Comparison of ENCODE assay signal across 1 cellular context in the genomic region with DNA sequence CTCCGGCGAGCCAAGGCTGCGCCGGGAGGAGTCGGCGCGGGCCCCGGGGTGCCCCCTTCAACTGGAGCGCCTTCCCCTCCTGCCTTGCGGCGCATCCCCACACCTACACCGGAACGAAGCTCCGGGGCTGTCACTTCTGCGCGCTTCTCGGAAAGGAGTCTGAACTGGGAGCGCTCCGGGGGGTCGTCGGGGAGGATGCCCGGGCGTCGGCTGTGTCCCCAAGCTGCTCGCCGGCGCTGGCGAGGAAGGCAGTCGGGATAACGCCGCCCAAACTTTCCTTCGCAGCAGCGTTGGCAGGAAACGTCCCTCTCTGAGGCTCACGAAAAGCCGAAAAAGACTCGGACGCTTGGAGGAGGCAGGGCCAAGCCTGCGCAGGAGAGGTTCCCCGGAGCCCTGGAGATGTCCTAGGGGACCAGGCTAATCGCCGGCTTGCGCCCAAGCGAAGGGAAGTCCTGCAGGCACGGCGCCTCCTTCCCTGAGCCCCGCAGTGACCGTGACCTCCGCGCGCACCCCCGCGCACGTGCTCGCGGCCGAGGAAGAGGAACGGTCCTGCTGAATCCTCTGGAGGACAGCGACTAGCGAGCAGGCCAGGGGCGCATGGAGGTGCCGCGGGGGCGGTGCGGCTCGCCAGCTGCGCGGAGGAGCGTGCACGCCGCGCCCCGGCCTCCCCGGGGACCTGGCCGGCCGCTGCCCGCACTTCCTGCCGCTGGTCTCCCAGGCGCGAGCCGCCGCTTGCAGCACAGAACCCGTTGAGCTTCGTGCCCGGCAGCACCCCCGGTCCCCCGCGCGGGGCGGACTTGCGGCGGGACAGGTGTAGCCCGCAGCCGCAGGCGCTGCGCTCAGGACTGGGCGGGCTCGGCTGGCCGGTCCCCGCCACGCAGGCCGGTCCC.
TF ChIP-seq lines count a peak whose summit lies in the region.

SH3RF3 (plus strand) TSS at position 740 of the 890 bp plus-strand sequence.

TF ChIP-seq in HEK293, 187 proteins besides CTCF, POLR2A, EP300 and RAD21 (continued from another document):
- TF ChIP-seq ZNF580 (tag by site-specific recombination; IDR thresholded peaks at IDR 0.05), result no peak
- no peak for TF ChIP-seq SP3 (tag by site-specific recombination; IDR thresholded peaks at IDR 0.05)
- TF ChIP-seq WT1 (tag by site-specific recombination; IDR thresholded peaks at IDR 0.05), result 0 out of 2 replicates have a peak, but pooled peaks have one; percentile 13
- no peak for TF ChIP-seq ZNF560 (tag by site-specific recombination; IDR thresholded peaks at IDR 0.05; ENCODE audit: borderline replicate concordance)
- TF ChIP-seq TCF7L2 (IDR thresholded peaks at IDR 0.05; ENCODE audit: borderline replicate concordance, low read depth, low read length), result no peak
- peak; percentile 67 for TF ChIP-seq ZBTB8A (tag by site-specific recombination; IDR thresholded peaks at IDR 0.05)
- TF ChIP-seq RBAK (tag by site-specific recombination; IDR thresholded peaks at IDR 0.05), result no peak
- no peak for TF ChIP-seq REPIN1 (tag by site-specific recombination; IDR thresholded peaks at IDR 0.05; ENCODE audit: low read depth)
- TF ChIP-seq ZNF501 (tag by site-specific recombination; IDR thresholded peaks at IDR 0.05), result no peak
- no peak for TF ChIP-seq SCRT1 (tag by site-specific recombination; IDR thresholded peaks at IDR 0.05; ENCODE audit: borderline replicate concordance)
- TF ChIP-seq GLIS1 (tag by site-specific recombination; IDR thresholded peaks at IDR 0.05), result peak; percentile 83
- TF ChIP-seq ZNF133 (tag by site-specific recombination; IDR thresholded peaks at IDR 0.05), result no peak
- TF ChIP-seq ELK4 (IDR thresholded peaks at IDR 0.05; ENCODE audit: borderline replicate concordance, low read depth, low read length), result no peak
- no peak for TF ChIP-seq ZNF311 (tag by site-specific recombination; IDR thresholded peaks at IDR 0.05; ENCODE audit: borderline replicate concordance)
- TF ChIP-seq ZBTB20 (tag by site-specific recombination; IDR thresholded peaks at IDR 0.05), result peak; percentile 59; the same call in 1 of the 2 replicates
- TF ChIP-seq ZSCAN18 (tag by site-specific recombination; IDR thresholded peaks at IDR 0.05), result no peak
- TF ChIP-seq ZNF426 (tag by site-specific recombination; IDR thresholded peaks at IDR 0.05), result no peak
- TF ChIP-seq ZNF558 (tag by site-specific recombination; IDR thresholded peaks at IDR 0.05), result no peak
- TF ChIP-seq ZSCAN30 (tag by site-specific recombination; IDR thresholded peaks at IDR 0.05), result no peak
- peak; percentile 89 for TF ChIP-seq ZNF777 (tag by site-specific recombination; IDR thresholded peaks at IDR 0.05; ENCODE audit: borderline replicate concordance)
- TF ChIP-seq EGR2 (tag by site-specific recombination; IDR thresholded peaks at IDR 0.05; ENCODE audit: low read depth), result no peak
- peak; percentile 79 for TF ChIP-seq ZNF423 (tag by site-specific recombination; IDR thresholded peaks at IDR 0.05)
- TF ChIP-seq ZIC2 (tag by site-specific recombination; IDR thresholded peaks at IDR 0.05), result peak; percentile 60
- TF ChIP-seq KLF1 (tag by site-specific recombination; IDR thresholded peaks at IDR 0.05), result no peak; the same call in 1 of the 2 replicates
- TF ChIP-seq ZNF391 (tag by site-specific recombination; IDR thresholded peaks at IDR 0.05; ENCODE audit: borderline replicate concordance, low read depth), result no peak
- TF ChIP-seq ZNF654 (tag by site-specific recombination; IDR thresholded peaks at IDR 0.05; ENCODE audit: low read depth), result no peak
- TF ChIP-seq, protein P1, sequence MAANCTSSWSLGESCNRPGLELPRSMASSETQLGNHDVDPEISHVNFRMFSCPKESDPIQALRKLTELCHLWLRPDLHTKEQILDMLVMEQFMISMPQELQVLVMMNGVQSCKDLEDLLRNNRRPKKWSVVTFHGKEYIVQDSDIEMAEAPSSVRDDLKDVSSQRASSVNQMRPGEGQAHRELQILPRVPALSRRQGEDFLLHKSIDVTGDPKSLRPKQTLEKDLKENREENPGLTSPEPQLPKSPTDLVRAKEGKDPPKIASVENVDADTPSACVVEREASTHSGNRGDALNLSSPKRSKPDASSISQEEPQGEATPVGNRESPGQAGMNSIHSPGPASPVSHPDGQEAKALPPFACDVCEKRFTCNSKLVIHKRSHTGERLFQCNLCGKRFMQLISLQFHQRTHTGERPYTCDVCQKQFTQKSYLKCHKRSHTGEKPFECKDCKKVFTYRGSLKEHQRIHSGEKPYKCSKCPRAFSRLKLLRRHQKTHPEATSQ (tag by site-specific recombination; IDR thresholded peaks at IDR 0.05), result no peak
TF ChIP-seq in HEK293: peak in this region for 16.
